Comparison of ENCODE assay signal across 1 cellular context in genomic region chr22:23029521-23030228, GRCh38.
TF ChIP-seq lines count a peak whose summit lies in the region.

No MANE protein-coding gene starts in this region.

TF ChIP-seq in WTC11, 78 proteins besides CTCF, POLR2A, EP300 and RAD21 (continued from another document):
- TF ChIP-seq, protein P1, sequence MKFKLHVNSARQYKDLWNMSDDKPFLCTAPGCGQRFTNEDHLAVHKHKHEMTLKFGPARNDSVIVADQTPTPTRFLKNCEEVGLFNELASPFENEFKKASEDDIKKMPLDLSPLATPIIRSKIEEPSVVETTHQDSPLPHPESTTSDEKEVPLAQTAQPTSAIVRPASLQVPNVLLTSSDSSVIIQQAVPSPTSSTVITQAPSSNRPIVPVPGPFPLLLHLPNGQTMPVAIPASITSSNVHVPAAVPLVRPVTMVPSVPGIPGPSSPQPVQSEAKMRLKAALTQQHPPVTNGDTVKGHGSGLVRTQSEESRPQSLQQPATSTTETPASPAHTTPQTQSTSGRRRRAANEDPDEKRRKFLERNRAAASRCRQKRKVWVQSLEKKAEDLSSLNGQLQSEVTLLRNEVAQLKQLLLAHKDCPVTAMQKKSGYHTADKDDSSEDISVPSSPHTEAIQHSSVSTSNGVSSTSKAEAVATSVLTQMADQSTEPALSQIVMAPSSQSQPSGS (CRISPR knock-in tag; IDR thresholded peaks at IDR 0.05; ENCODE audit: borderline replicate concordance, low read depth) = no peak
